In the genomic region with DNA sequence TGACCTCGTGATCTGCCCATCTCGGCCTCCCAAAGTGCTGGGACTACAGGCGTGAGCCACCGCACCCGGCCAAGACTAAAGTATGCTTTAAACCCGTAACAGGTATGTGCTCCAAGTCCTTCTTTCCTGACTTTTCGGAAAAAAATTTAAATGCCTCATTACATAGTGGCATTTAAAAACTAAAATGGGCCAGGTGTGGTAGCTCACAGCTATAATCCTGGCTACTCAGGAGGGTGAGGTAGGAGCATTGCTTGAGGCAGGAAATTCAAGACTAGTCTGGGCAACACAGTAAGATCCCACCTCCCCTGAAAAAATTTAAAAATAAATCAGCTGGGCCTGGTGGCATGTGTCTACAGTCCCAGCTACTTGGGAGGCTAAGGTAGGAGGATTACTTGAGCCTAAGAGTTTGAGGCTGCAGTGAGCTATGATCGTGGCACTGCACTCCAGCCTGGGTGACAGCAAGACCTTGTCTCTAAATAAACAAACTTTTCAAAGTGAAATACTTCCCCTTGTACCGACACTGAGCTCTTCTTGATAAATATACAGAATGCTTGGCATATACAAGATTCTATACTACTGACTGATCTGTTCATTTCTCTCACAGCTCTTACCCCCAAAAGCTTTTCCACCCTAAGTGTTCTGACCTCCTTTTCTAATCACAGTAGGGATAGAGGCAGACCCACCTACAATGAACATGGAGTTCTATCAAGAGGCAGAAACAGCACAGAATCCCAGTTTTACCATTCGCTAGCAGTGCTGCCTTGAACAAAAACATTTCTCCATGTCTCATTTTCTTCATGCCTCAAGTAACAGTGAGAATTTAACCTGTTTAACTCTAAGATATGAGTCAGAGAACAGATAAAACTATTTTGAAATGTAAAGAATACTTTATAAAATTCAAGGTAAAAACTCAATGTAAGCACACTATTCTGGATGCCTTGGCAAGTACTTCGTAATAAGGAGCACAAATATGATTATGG, we compare ENCODE assay signal across 17 cellular contexts. TPM values are rescaled to one million over a fixed set of nuclear protein-coding genes. Genes with fewer than 3 reads are reported as not detected.
DNase-seq lines count a peak whose midpoint lies in the region; ATAC-seq, FAIRE-seq and TF ChIP-seq lines count a peak whose summit lies in the region.
"Had no signal": no experiment of that assay in that cellular context is flagged by ENCODE, and none has a peak within 500 bp of the region (broad histone marks: within the 10 kb centered on the region; RNA-seq: fewer than 3 reads in every experiment).

No MANE protein-coding gene starts in this region.

- intact Hi-C loops in HepG2 (cut with micrococcal nuclease; ENCODE audit: unreplicated experiment) (no loop called here), right lobe of liver (cut with DNase I) (no loop called here)

- DNase-seq in HepG2 (ENCODE audit: low spot score) (no peak), right lobe of liver (no peak), memory B cell (ENCODE audit: low spot score in 2 of 2) (no peak), T-helper 1 cell (no peak), DMS53 treated with DMSO at 0.1 percent for 48 hours (lab: John Stamatoyannopoulos, UW; ENCODE audit: unreplicated experiment) (no peak), medulla oblongata (ENCODE audit: extremely low spot score) (no peak)
- DNase-seq: activated effector memory CD4-positive, alpha-beta T cell treated with anti-CD3 and anti-CD28 coated beads, Interleukin-2, amount 50 U/mL, for 16 hours; C1 segment of cervical spinal cord; left colon; NCI-H1092 treated with DMSO at 0.1 percent for 48 hours; NCI-H1930; NCI-H748 treated with DMSO at 0.1 percent for 48 hours; retina; T1000; upper lobe of left lung had no signal

- CTCF ChIA-PET in HepG2 (lab: Yijun Ruan, JAX; ENCODE audit: low intra/inter-chr PET ratio, low total read pairs): no interaction called here

- TF ChIP-seq CTCF in HepG2 (CRISPR knock-in tag; IDR thresholded peaks at IDR 0.05) (no peak), right lobe of liver (IDR thresholded peaks at IDR 0.05) (no peak)

- in situ Hi-C loops in HepG2 (cut with HindIII; ENCODE audit: extremely low pct_ligation_motif_present, low pct_unique_long_range_greater_than_20kb): no loop called here

- H3K27ac ChIP-seq in HepG2 (ENCODE audit: extremely low read length, insufficient read depth, low read length): peak overlapping the region; percentile 23
- H3K27ac ChIP-seq in right lobe of liver: no peak overlapping the region

- H3K79me2 ChIP-seq in HepG2 (ENCODE audit: insufficient read depth, low read length): peaks cover 93% of the 10 kb centered on the region

- POLR2A ChIA-PET in HepG2 (lab: Yijun Ruan, JAX): no interaction called here

- WGBS in HepG2 (ENCODE audit: low lambda C conversion rate): 88% methylated on average over 11 of the region's 11 CpGs
- WGBS in right lobe of liver (ENCODE audit: insufficient coverage, low coverage, low lambda C conversion rate, missing lambda C conversion rate): 81% methylated on average over 11 of the region's 11 CpGs

- TF ChIP-seq EP300 in HepG2 (IDR thresholded peaks at IDR 0.05; ENCODE audit: low read depth in 2 of 2, low read length in 2 of 2) (no peak), HepG2 (CRISPR knock-in tag; IDR thresholded peaks at IDR 0.05; ENCODE audit: borderline replicate concordance) (no peak)

- peak; percentile 26 for FAIRE-seq in HepG2 (lab: Jason Lieb, UNC)

- H3K4me3 ChIP-seq in HepG2 (replicated peaks in 1 of 3; ENCODE audit: insufficient read depth in 1 of 3, low read depth in 2 of 3, low read length in 3 of 3) (no peak overlapping the region), right lobe of liver (no peak overlapping the region)
- H3K4me3 ChIP-seq: upper lobe of left lung had no signal

- TF ChIP-seq RAD21 in HepG2 (CRISPR knock-in tag; IDR thresholded peaks at IDR 0.05): no peak

- H3K36me3 ChIP-seq in HepG2 (replicated peaks in 1 of 2; ENCODE audit: control insufficient read depth in 1 of 2, insufficient read depth in 2 of 2, low read length in 2 of 2) (peaks cover 6 to 38% of the 10 kb centered on the region in 2 experiments; a peak in 4 of 5 replicates), right lobe of liver (peaks cover 0 to 10% (median 0%) of the 10 kb centered on the region in 4 donors)

- no peaks in the 10 kb centered on the region for H3K27me3 Mint-ChIP-seq in activated naive CD8-positive, alpha-beta T cell
- H3K27me3 Mint-ChIP-seq in memory B cell: no peaks in the 10 kb centered on the region

- H3K9me3 Mint-ChIP-seq in activated naive CD8-positive, alpha-beta T cell (ENCODE audit: low read depth): no peaks in the 10 kb centered on the region
- no peaks in the 10 kb centered on the region for H3K9me3 Mint-ChIP-seq in memory B cell
- H3K9me3 Mint-ChIP-seq: WTC11 had no signal

- H3K9ac ChIP-seq in HepG2 (ENCODE audit: insufficient read depth, low read depth, low read length): no peak overlapping the region

- BruUV-seq in HepG2 (replicated peaks; lab: Mats Ljungman, UMichigan): no TSS peak

- no peaks in the 10 kb centered on the region for H3K27me3 ChIP-seq in HepG2 (ENCODE audit: control insufficient read depth in 1 of 2, insufficient read depth in 2 of 2, low read length in 2 of 2)
- no peaks in the 10 kb centered on the region for H3K27me3 ChIP-seq in right lobe of liver
- H3K27me3 ChIP-seq: upper lobe of left lung had no signal

- H3K27ac Mint-ChIP-seq in activated naive CD8-positive, alpha-beta T cell: peak overlapping the region; percentile 35
- H3K27ac Mint-ChIP-seq in memory B cell: peak overlapping the region; percentile 59
- H3K27ac Mint-ChIP-seq: WTC11 had no signal

- peak overlapping the region; percentile 51 for H3K4me3 Mint-ChIP-seq in activated naive CD8-positive, alpha-beta T cell
- H3K4me3 Mint-ChIP-seq in memory B cell: no peak overlapping the region
- H3K4me3 Mint-ChIP-seq: WTC11 had no signal

- TF ChIP-seq POLR2A in HepG2 (IDR thresholded peaks at IDR 0.05; ENCODE audit: insufficient read depth in 1 of 2, low read depth in 2 of 2, low read length in 2 of 2) (no peak), right lobe of liver (IDR thresholded peaks at IDR 0.05) (no peak)

- no peak; the same call in 2 of the 3 replicates for ATAC-seq in HepG2
- ATAC-seq in right lobe of liver: no peak
- ATAC-seq in memory B cell (ENCODE audit: low read depth): no peak
- ATAC-seq: left colon, WTC11 had no signal

- H4K20me1 ChIP-seq in HepG2 (ENCODE audit: insufficient read depth, low read length): peaks cover 76% of the 10 kb centered on the region

- H3K4me1 ChIP-seq in HepG2 (ENCODE audit: insufficient read depth, low read length) (peaks cover 61% of the 10 kb centered on the region), right lobe of liver (peaks cover 0 to 41% (median 19%) of the 10 kb centered on the region in 4 donors)

- peaks cover 9% of the 10 kb centered on the region for H3K36me3 Mint-ChIP-seq in activated naive CD8-positive, alpha-beta T cell
- peaks cover 11% of the 10 kb centered on the region for H3K36me3 Mint-ChIP-seq in memory B cell

- no peaks in the 10 kb centered on the region for H3K9me3 ChIP-seq in HepG2 (ENCODE audit: low read length)
- no peaks in the 10 kb centered on the region for H3K9me3 ChIP-seq in right lobe of liver
- H3K9me3 ChIP-seq: upper lobe of left lung had no signal

- H2AFZ ChIP-seq in HepG2 (ENCODE audit: low read length): no peak overlapping the region

- peak overlapping the region; percentile 27; the same call in 1 of the 2 replicates for H3K4me2 ChIP-seq in HepG2 (ENCODE audit: low read depth, low read length)

- peaks cover 74% of the 10 kb centered on the region for H3K4me1 Mint-ChIP-seq in activated naive CD8-positive, alpha-beta T cell (ENCODE audit: low read depth)
- H3K4me1 Mint-ChIP-seq in memory B cell: peaks cover 28% of the 10 kb centered on the region

TF ChIP-seq in HepG2, 621 proteins besides CTCF, POLR2A, EP300 and RAD21 (continues in another document):
- TF ChIP-seq ZNF121 (CRISPR knock-in tag; IDR thresholded peaks at IDR 0.05): 0 out of 2 replicates have a peak, but pooled peaks have one; percentile 39
- TF ChIP-seq GLI4 (CRISPR knock-in tag; IDR thresholded peaks at IDR 0.05; ENCODE audit: borderline replicate concordance): no peak
- 0 out of 2 replicates have a peak, but pooled peaks have one; percentile 41 for TF ChIP-seq RBFOX2 (IDR thresholded peaks at IDR 0.05; ENCODE audit: low read depth, low read length)

RNA-seq across cellular contexts. Expression of gene PPP4R3A, which starts 7.9 kb away (rescaled TPM):
- total RNA-seq in HepG2 (2016; rRNA removed; fragmentation: Illumina TruSeq; extraction: Trizol) (57.4 and 89.0 TPM in 2 replicates), right lobe of liver (10 to 100 TPM; 30.5 to 45.9 (median 39.6) TPM)
- total RNA-seq in HepG2 (2016; cell fraction: cytosol; rRNA removed; fragmentation: Illumina TruSeq; extraction: Trizol; ENCODE audit: low read depth): 19.7 and 21.2 TPM in 2 replicates
- total RNA-seq in HepG2 (2016; cell fraction: insoluble cytoplasmic fraction; rRNA removed; fragmentation: Illumina TruSeq; extraction: Trizol): 60.8 and 82.7 TPM in 2 replicates
- 40.5 and 42.1 TPM in 2 replicates for total RNA-seq in HepG2 (2016; cell fraction: membrane; rRNA removed; fragmentation: Illumina TruSeq; extraction: Trizol)
- 63.0 and 72.1 TPM in 2 replicates for total RNA-seq in HepG2 (2016; cell fraction: nucleus; rRNA removed; fragmentation: Illumina TruSeq; extraction: Trizol)
- polyA plus RNA-seq in HepG2 (2011; rRNA removed): 22.3 and 22.5 TPM in 2 replicates
- polyA plus RNA-seq in HepG2 (2011; cell fraction: cytosol; rRNA removed): 11.4 and 17.4 TPM in 2 replicates
- polyA plus RNA-seq in HepG2 (2011; cell fraction: nucleus; rRNA removed): 26.8 and 27.5 TPM in 2 replicates
- 39.0 and 43.9 TPM in 2 replicates for polyA plus RNA-seq in HepG2 (2012)
- 4.7 and 5.3 TPM in 2 replicates for polyA plus RNA-seq in HepG2 (2016; cell fraction: cytosol; fragmentation: Illumina TruSeq; extraction: Trizol; ENCODE audit: low read depth)
- polyA plus RNA-seq in HepG2 (2016; cell fraction: insoluble cytoplasmic fraction; fragmentation: Illumina TruSeq; extraction: Trizol; ENCODE audit: low read depth): 74.1 and 82.9 TPM in 2 replicates
- 18.0 and 19.0 TPM in 2 replicates for polyA plus RNA-seq in HepG2 (2016; cell fraction: membrane; fragmentation: Illumina TruSeq; extraction: Trizol; ENCODE audit: low read depth)
- polyA plus RNA-seq in HepG2 (2016; cell fraction: nucleus; fragmentation: Illumina TruSeq; extraction: Trizol; ENCODE audit: insufficient read depth, low read depth): 99.9 and 101 TPM in 2 replicates
- polyA minus RNA-seq in HepG2 (2011; rRNA and poly(A)+ RNA removed; ENCODE audit: low replicate concordance): 16.2 and 31.7 TPM in 2 replicates
- 26.6 and 29.5 TPM in 2 replicates for polyA minus RNA-seq in HepG2 (2011; cell fraction: cytosol; rRNA and poly(A)+ RNA removed)
- 68.9 and 69.3 TPM in 2 replicates for polyA minus RNA-seq in HepG2 (2011; cell fraction: nucleus; rRNA and poly(A)+ RNA removed)
